ENCODE assay signal across 14 cellular contexts in the genomic region with DNA sequence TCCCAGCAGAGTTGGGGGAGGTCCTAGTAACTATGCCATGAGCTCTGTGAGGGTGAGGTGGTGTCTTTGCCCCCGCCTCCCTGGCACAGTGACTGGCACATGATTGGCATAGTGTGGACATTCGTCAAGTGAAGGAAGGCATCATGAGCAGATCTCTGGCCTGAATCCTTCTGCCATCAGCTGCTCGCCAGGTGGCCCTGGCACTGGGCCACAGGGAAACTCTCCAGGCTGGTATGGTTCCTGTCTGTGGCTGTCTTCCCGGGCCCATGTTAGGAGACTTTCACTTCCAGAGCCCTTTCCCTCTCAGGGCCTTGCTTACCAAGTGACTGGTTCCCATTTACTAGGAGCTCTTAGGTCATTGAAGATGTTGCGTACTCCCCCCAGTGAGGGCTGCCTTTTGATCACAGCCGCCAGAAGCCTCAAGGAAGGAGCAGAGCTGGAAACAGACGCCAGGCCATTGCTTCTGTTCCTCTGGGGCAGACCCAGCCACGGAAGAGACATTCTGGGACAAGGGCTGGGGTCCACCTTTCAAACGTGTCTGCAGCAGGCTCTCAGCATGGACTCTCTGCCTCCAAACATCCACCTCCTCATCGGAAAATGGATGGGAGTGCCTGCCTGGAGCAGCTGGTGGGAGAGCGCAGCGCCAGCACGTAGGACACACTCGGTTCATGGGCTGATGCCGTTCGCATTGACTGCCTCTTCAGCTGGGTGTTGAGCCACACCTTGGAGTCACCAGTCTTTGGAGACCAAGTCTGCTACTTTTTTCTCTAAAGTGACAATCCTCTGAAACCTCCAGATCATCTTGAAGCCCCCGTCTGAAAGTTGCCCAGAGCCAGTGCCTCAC.
DNase-seq lines count a peak whose midpoint lies in the region; ATAC-seq and TF ChIP-seq lines count a peak whose summit lies in the region.
"Had no signal": no experiment of that assay in that cellular context is flagged by ENCODE, and none has a peak within 500 bp of the region (broad histone marks: within the 10 kb centered on the region; RNA-seq: fewer than 3 reads in every experiment).

No MANE protein-coding gene starts in this region.

- H3K27ac Mint-ChIP-seq in CD14-positive monocyte = peak overlapping the region in 3 of 7 donors; percentile 6 to 51 (median 12)
- H3K27ac Mint-ChIP-seq: activated naive CD8-positive, alpha-beta T cell; type B pancreatic cell had no signal

- H3K36me3 ChIP-seq in breast epithelium (no peaks in the 10 kb centered on the region), mucosa of rectum (ENCODE audit: control insufficient read depth in 2 of 2, insufficient read depth in 2 of 2, low read length in 2 of 2) (peaks cover 51 to 76% of the 10 kb centered on the region in 2 donors)

- ATAC-seq in GM21367 (IDR thresholded peaks at IDR 0.05; ENCODE audit: unreplicated experiment) = no peak
- ATAC-seq: effector memory CD8-positive, alpha-beta T cell had no signal

- DNase-seq in DMS153 (lab: John Stamatoyannopoulos, UW) = peak; percentile 48
- DNase-seq in NCI-H1105 treated with DMSO at 0.1 percent for 48 hours (lab: John Stamatoyannopoulos, UW) = peak; percentile 59
- DNase-seq in breast epithelium (ENCODE audit: low spot score in 2 of 2) = peak; percentile 81 to 88
- no peak for DNase-seq in CD14-positive monocyte (ENCODE audit: low spot score)
- no peak for DNase-seq in retina
- no peak for DNase-seq in HUDEP-2 (lab: John Stamatoyannopoulos, UW; ENCODE audit: unreplicated experiment in 76 of 76)
- DNase-seq: effector memory CD8-positive, alpha-beta T cell; Karpas-422; OCI-M1; stimulated activated CD4-positive, alpha-beta T cell treated with anti-CD3 and anti-CD28 coated beads, Interleukin-4, amount 100 ng/mL, for 4 hours had no signal

- peaks cover 9% of the 10 kb centered on the region for H3K4me1 Mint-ChIP-seq in CD14-positive monocyte

- intact Hi-C loops in breast epithelium (cut with DNase I; ENCODE audit: low total_unique reads) (loop anchor here (5.0 kb wide), 1 partner anchor 390 kb away; no protein-coding TSS in a partner anchor), CD14-positive monocyte (cut with micrococcal nuclease) (loop anchor here (2.0 to 5.0 kb wide), 3 partner anchors 99 to 390 kb away; no protein-coding TSS in a partner anchor)

- peak overlapping the region; percentile 54 to 63 for H3K27ac ChIP-seq in breast epithelium
- H3K27ac ChIP-seq in mucosa of rectum (ENCODE audit: low read depth in 2 of 2, low read length in 2 of 2) = peak overlapping the region; percentile 62 to 65

- H3K9me3 Mint-ChIP-seq in CD14-positive monocyte = no peaks in the 10 kb centered on the region
- H3K9me3 Mint-ChIP-seq: effector memory CD8-positive, alpha-beta T cell; type B pancreatic cell had no signal

- no peak for TF ChIP-seq POLR2A in breast epithelium (IDR thresholded peaks at IDR 0.05)

- H3K27me3 ChIP-seq in breast epithelium (no peaks in the 10 kb centered on the region), mucosa of rectum (ENCODE audit: control insufficient read depth in 2 of 2, insufficient read depth in 2 of 2, low read length in 2 of 2) (no peaks in the 10 kb centered on the region)

- no peak for TF ChIP-seq CTCF in breast epithelium (IDR thresholded peaks at IDR 0.05)
- no peak for TF ChIP-seq CTCF in CD14-positive monocyte (IDR thresholded peaks at IDR 0.05)

- no peaks in the 10 kb centered on the region for H3K27me3 Mint-ChIP-seq in CD14-positive monocyte (ENCODE audit: low read depth in 3 of 3)
- H3K27me3 Mint-ChIP-seq: activated naive CD8-positive, alpha-beta T cell; effector memory CD8-positive, alpha-beta T cell; type B pancreatic cell had no signal

- H3K36me3 Mint-ChIP-seq in CD14-positive monocyte = peaks cover 87 to 95% of the 10 kb centered on the region in 2 donors

- peaks cover 0 to 21% of the 10 kb centered on the region in 2 donors for H3K4me1 ChIP-seq in breast epithelium
- peaks cover 13 to 25% of the 10 kb centered on the region in 2 donors for H3K4me1 ChIP-seq in mucosa of rectum (ENCODE audit: control insufficient read depth in 2 of 2, insufficient read depth in 2 of 2, low read length in 2 of 2)

- H3K9me3 ChIP-seq in breast epithelium = no peaks in the 10 kb centered on the region
- no peaks in the 10 kb centered on the region for H3K9me3 ChIP-seq in mucosa of rectum (ENCODE audit: control insufficient read depth in 2 of 2, low read length in 2 of 2)

- no peak overlapping the region for H3K4me3 Mint-ChIP-seq in CD14-positive monocyte
- H3K4me3 Mint-ChIP-seq: activated naive CD8-positive, alpha-beta T cell; effector memory CD8-positive, alpha-beta T cell; type B pancreatic cell had no signal

- peak overlapping the region in 1 of 2 donors; percentile 29 for H3K9ac ChIP-seq in mucosa of rectum (ENCODE audit: low read depth in 1 of 2, low read length in 2 of 2)

- H3K4me3 ChIP-seq in breast epithelium (no peak overlapping the region), mucosa of rectum (ENCODE audit: low read length in 2 of 2) (no peak overlapping the region)

Comparison
In these comparisons a context has a peak if more than half of its experiments do, and no peak if none do; other contexts are left out.
1. DNase-seq: peak in DMS153 (single experiment), NCI-H1105 treated with DMSO at 0.1 percent for 48 hours (single experiment) and breast epithelium (2 of 2); none in CD14-positive monocyte (single experiment), retina (single experiment) and HUDEP-2 (0 of 76).